ENCODE assay signal across 22 cellular contexts in the genomic region with DNA sequence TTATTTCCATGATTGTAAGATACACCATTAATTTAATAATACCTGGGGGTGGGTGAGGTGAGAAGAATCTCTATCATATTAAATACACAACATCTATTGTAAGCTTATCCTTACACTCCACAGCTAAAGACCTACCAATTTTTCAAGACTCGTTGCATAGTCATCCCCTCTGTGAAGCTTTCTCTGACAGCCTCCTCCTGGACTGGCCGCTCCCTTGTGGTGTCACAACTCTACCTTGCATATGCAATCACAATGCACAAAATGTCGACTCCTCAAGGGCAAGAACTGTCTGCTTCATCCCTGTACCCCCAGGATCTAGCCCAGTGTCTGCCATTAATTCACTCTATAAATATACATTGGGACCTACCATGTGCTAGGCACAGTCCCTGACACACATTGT. TPM values are rescaled to one million over a fixed set of nuclear protein-coding genes. Genes with fewer than 3 reads are reported as not detected.
DNase-seq lines count a peak whose midpoint lies in the region; ATAC-seq and TF ChIP-seq lines count a peak whose summit lies in the region.
"Had no signal": no experiment of that assay in that cellular context is flagged by ENCODE, and none has a peak within 500 bp of the region (broad histone marks: within the 10 kb centered on the region; RNA-seq: fewer than 3 reads in every experiment).

No MANE protein-coding gene starts in this region.

- no peaks in the 10 kb centered on the region for H3K9me3 ChIP-seq in endodermal cell (ENCODE audit: control insufficient read depth, low read length)

- peaks cover 0 to 8% of the 10 kb centered on the region in 2 donors for H3K4me1 Mint-ChIP-seq in natural killer cell
- peaks cover 5 to 6% of the 10 kb centered on the region in 2 donors for H3K4me1 Mint-ChIP-seq in natural killer cell treated with Interleukin-12 subunit alpha and Interleukin-12 subunit beta and Interleukin-15 and Interleukin-18, amount 100 ng/mL, for 72 hours (ENCODE audit: low read depth in 2 of 2)
- H3K4me1 Mint-ChIP-seq in endodermal cell: peaks cover 14% of the 10 kb centered on the region
- peaks cover 7% of the 10 kb centered on the region for H3K4me1 Mint-ChIP-seq in nephron
- peaks cover 9% of the 10 kb centered on the region for H3K4me1 Mint-ChIP-seq in type B pancreatic cell (ENCODE audit: unreplicated experiment)

- peak overlapping the region; percentile 51 for H3K4me3 Mint-ChIP-seq in natural killer cell
- H3K4me3 Mint-ChIP-seq in natural killer cell treated with Interleukin-12 subunit alpha and Interleukin-12 subunit beta and Interleukin-15 and Interleukin-18, amount 100 ng/mL, for 72 hours: no peak overlapping the region
- no peak overlapping the region for H3K4me3 Mint-ChIP-seq in endodermal cell
- H3K4me3 Mint-ChIP-seq in nephron: peak overlapping the region in 2 of 3 experiments; percentile 48 to 66
- peak overlapping the region; percentile 16 for H3K4me3 Mint-ChIP-seq in type B pancreatic cell
- H3K4me3 Mint-ChIP-seq: H9 had no signal

- intact Hi-C loops in natural killer cell (cut with micrococcal nuclease): no loop called here

- 94 to 95% methylated on average over 3 of the region's 3 CpGs for WGBS in endodermal cell (ENCODE audit: insufficient coverage in 1 of 2, insufficient read length in 1 of 2), 2 experiments

- no peak for ATAC-seq in natural killer cell
- ATAC-seq in natural killer cell treated with Interleukin-12 subunit alpha and Interleukin-12 subunit beta and Interleukin-15 and Interleukin-18, amount 100 ng/mL, for 72 hours: no peak

- H3K4me3 ChIP-seq in endodermal cell (ENCODE audit: low read length): no peak overlapping the region
- H3K4me3 ChIP-seq: GM23248 had no signal

- no peak overlapping the region for H3K27ac ChIP-seq in endodermal cell (ENCODE audit: low read depth, low read length)
- H3K27ac ChIP-seq: GM23248 had no signal

- peaks cover 13% of the 10 kb centered on the region for H3K4me1 ChIP-seq in endodermal cell (ENCODE audit: control insufficient read depth, insufficient read depth, low read length)

- H3K9ac ChIP-seq in endodermal cell (ENCODE audit: extremely low read depth, low read length, poor library complexity, severe bottlenecking): no peak overlapping the region
- H3K9ac ChIP-seq: GM23248 had no signal

- H3K9me3 Mint-ChIP-seq in natural killer cell (no peaks in the 10 kb centered on the region), endodermal cell (no peaks in the 10 kb centered on the region), nephron (no peaks in the 10 kb centered on the region), type B pancreatic cell (no peaks in the 10 kb centered on the region)
- H3K9me3 Mint-ChIP-seq in natural killer cell treated with Interleukin-12 subunit alpha and Interleukin-12 subunit beta and Interleukin-15 and Interleukin-18, amount 100 ng/mL, for 72 hours: no peaks in the 10 kb centered on the region
- H3K9me3 Mint-ChIP-seq: H9 had no signal

- DNase-seq in natural killer cell: no peak
- no peak for DNase-seq in natural killer cell treated with Interleukin-12 subunit alpha and Interleukin-12 subunit beta and Interleukin-15 and Interleukin-18, amount 100 ng/mL, for 72 hours (ENCODE audit: low spot score)
- DNase-seq in endodermal cell: peak; percentile 25
- no peak for DNase-seq in type B pancreatic cell (ENCODE audit: extremely low spot score, unreplicated experiment)
- DNase-seq in DMS79 treated with DMSO at 0.1 percent for 48 hours (lab: John Stamatoyannopoulos, UW): no peak
- no peak for DNase-seq in NCI-H2196 treated with DMSO at 0.1 percent for 48 hours (lab: John Stamatoyannopoulos, UW; ENCODE audit: unreplicated experiment)
- no peak for DNase-seq in inferior parietal cortex (ENCODE audit: extremely low spot score)
- DNase-seq: CD4-positive, CD25-positive, alpha-beta regulatory T cell; DMS153; GM23248; H9; Karpas-422; NCI-H1092 treated with DMSO at 0.1 percent for 48 hours; NCI-H1436; NCI-H187 treated with DMSO at 0.1 percent for 48 hours; NCI-H446; NCI-H526; NCI-H82; NK-92 treated with Interleukin-12 subunit alpha and Interleukin-12 subunit beta, amount 100 ng/mL, for 24 hours; RPMI8226; SHP77 had no signal

- no peaks in the 10 kb centered on the region for H3K36me3 ChIP-seq in endodermal cell (ENCODE audit: control insufficient read depth, insufficient read depth, low read length)

- H3K27me3 Mint-ChIP-seq in natural killer cell (ENCODE audit: low read depth in 2 of 2): peaks cover 25 to 30% of the 10 kb centered on the region in 2 donors
- H3K27me3 Mint-ChIP-seq in natural killer cell treated with Interleukin-12 subunit alpha and Interleukin-12 subunit beta and Interleukin-15 and Interleukin-18, amount 100 ng/mL, for 72 hours: peaks cover 13 to 20% of the 10 kb centered on the region in 2 donors
- H3K27me3 Mint-ChIP-seq in endodermal cell (ENCODE audit: insufficient read depth): no peaks in the 10 kb centered on the region
- H3K27me3 Mint-ChIP-seq in nephron (ENCODE audit: low read depth): peaks cover 4% of the 10 kb centered on the region
- no peaks in the 10 kb centered on the region for H3K27me3 Mint-ChIP-seq in type B pancreatic cell
- H3K27me3 Mint-ChIP-seq: CD4-positive, CD25-positive, alpha-beta regulatory T cell had no signal

- no peaks in the 10 kb centered on the region for H3K27me3 ChIP-seq in endodermal cell (ENCODE audit: control insufficient read depth, insufficient read depth, low read length, poor library complexity, severe bottlenecking)

- no peak overlapping the region for H3K27ac Mint-ChIP-seq in natural killer cell
- H3K27ac Mint-ChIP-seq in natural killer cell treated with Interleukin-12 subunit alpha and Interleukin-12 subunit beta and Interleukin-15 and Interleukin-18, amount 100 ng/mL, for 72 hours: no peak overlapping the region
- no peak overlapping the region for H3K27ac Mint-ChIP-seq in endodermal cell
- H3K27ac Mint-ChIP-seq in nephron: no peak overlapping the region
- H3K27ac Mint-ChIP-seq in type B pancreatic cell: peak overlapping the region; percentile 69
- H3K27ac Mint-ChIP-seq: CD4-positive, CD25-positive, alpha-beta regulatory T cell had no signal

- H3K36me3 Mint-ChIP-seq in natural killer cell (no peaks in the 10 kb centered on the region), endodermal cell (ENCODE audit: low read depth) (no peaks in the 10 kb centered on the region), nephron (ENCODE audit: low read depth) (no peaks in the 10 kb centered on the region), type B pancreatic cell (no peaks in the 10 kb centered on the region)
- no peaks in the 10 kb centered on the region for H3K36me3 Mint-ChIP-seq in natural killer cell treated with Interleukin-12 subunit alpha and Interleukin-12 subunit beta and Interleukin-15 and Interleukin-18, amount 100 ng/mL, for 72 hours
- H3K36me3 Mint-ChIP-seq: CD4-positive, CD25-positive, alpha-beta regulatory T cell had no signal

- TF ChIP-seq CTCF in natural killer cell (IDR thresholded peaks at IDR 0.05) (no peak), endodermal cell (conservative IDR thresholded peaks at IDR 0.05) (no peak), nephron (IDR thresholded peaks at IDR 0.05; ENCODE audit: unreplicated experiment in 3 of 3) (no peak), type B pancreatic cell (conservative IDR thresholded peaks at IDR 0.05) (no peak)

RNA-seq across cellular contexts. Expression of gene PTGFRN, which starts 2.4 kb away (rescaled TPM):
- total RNA-seq in natural killer cell: 1 to 10 TPM in 1 of 3 donors, under 1 TPM in 2; 0.71 to 1.4 (median 0.79) TPM
- 1 to 10 TPM; 2.2 to 6.4 TPM for total RNA-seq in natural killer cell treated with Interleukin-12 subunit alpha and Interleukin-12 subunit beta and Interleukin-15 and Interleukin-18, amount 100 ng/mL, for 72 hours
- total RNA-seq in endodermal cell: 10 to 100 TPM; 41.6 to 43.2 TPM
- 46.4 TPM for polyA plus RNA-seq in endodermal cell (2013, experiment 1 of 2)
- polyA plus RNA-seq in endodermal cell (2013, experiment 2 of 2): 42.7 TPM
- 57.7 and 80.0 TPM in 2 replicates for total RNA-seq in type B pancreatic cell (ENCODE audit: low replicate concordance)

Comparison
In these comparisons a context has a peak if more than half of its experiments do, and no peak if none do; other contexts are left out.
1. H3K4me3 Mint-ChIP-seq: peak in natural killer cell (single experiment), nephron (2 of 3) and type B pancreatic cell (single experiment); none in natural killer cell treated with Interleukin-12 subunit alpha and Interleukin-12 subunit beta and Interleukin-15 and Interleukin-18, amount 100 ng/mL, for 72 hours (single experiment) and endodermal cell (single experiment).